Comparison of ENCODE assay signal across 2 cellular contexts in genomic region chr6:16711551-16712249, GRCh38.
A peak's percentile ranks its signal among the peaks of the same experiment; 100 is the strongest.
TF ChIP-seq lines count a peak whose summit lies in the region.

No MANE protein-coding gene starts in this region.

TF ChIP-seq in HEK293, 187 proteins besides CTCF, POLR2A, EP300 and RAD21 (continued from another document and continues in another):
- no peak for TF ChIP-seq ZBTB6 (tag by site-specific recombination; IDR thresholded peaks at IDR 0.05)
- no peak for TF ChIP-seq ZNF174 (tag by site-specific recombination; IDR thresholded peaks at IDR 0.05)
- no peak for TF ChIP-seq ZBTB48 (tag by site-specific recombination; IDR thresholded peaks at IDR 0.05)
- no peak for TF ChIP-seq ZNF510 (tag by site-specific recombination; IDR thresholded peaks at IDR 0.05; ENCODE audit: insufficient replicate concordance)
- TF ChIP-seq ZNF629 (tag by site-specific recombination; IDR thresholded peaks at IDR 0.05) = peak; percentile 44; the same call in 1 of the 2 replicates
- no peak for TF ChIP-seq ZNF664 (tag by site-specific recombination; IDR thresholded peaks at IDR 0.05)
- no peak; the same call in 1 of the 2 replicates for TF ChIP-seq PRDM6 (tag by site-specific recombination; IDR thresholded peaks at IDR 0.05)
- peak; percentile 71; the same call in 1 of the 2 replicates for TF ChIP-seq ZEB2 (tag by site-specific recombination; IDR thresholded peaks at IDR 0.05)
- TF ChIP-seq ZNF146 (tag by site-specific recombination; IDR thresholded peaks at IDR 0.05) = no peak
- TF ChIP-seq ZNF292 (tag by site-specific recombination; IDR thresholded peaks at IDR 0.05; ENCODE audit: borderline replicate concordance, low read depth) = no peak
- TF ChIP-seq ZNF518A (tag by site-specific recombination; conservative IDR thresholded peaks at IDR 0.05; ENCODE audit: low read depth) = no peak
- TF ChIP-seq PATZ1 (tag by site-specific recombination; IDR thresholded peaks at IDR 0.05) = peak; percentile 65
- no peak for TF ChIP-seq ZNF140 (tag by site-specific recombination; IDR thresholded peaks at IDR 0.05)
- TF ChIP-seq OVOL3 (tag by site-specific recombination; IDR thresholded peaks at IDR 0.05) = no peak
- no peak for TF ChIP-seq AEBP2 (tag by site-specific recombination; IDR thresholded peaks at IDR 0.05; ENCODE audit: borderline replicate concordance)

TF ChIP-seq in WTC11, 78 proteins besides CTCF, POLR2A, EP300 and RAD21 (continued from another document):
- no peak for TF ChIP-seq ATF2 (CRISPR knock-in tag; IDR thresholded peaks at IDR 0.05; ENCODE audit: borderline replicate concordance, low read depth)
